Comparison of ENCODE assay signal across 1 cellular context in the genomic region with DNA sequence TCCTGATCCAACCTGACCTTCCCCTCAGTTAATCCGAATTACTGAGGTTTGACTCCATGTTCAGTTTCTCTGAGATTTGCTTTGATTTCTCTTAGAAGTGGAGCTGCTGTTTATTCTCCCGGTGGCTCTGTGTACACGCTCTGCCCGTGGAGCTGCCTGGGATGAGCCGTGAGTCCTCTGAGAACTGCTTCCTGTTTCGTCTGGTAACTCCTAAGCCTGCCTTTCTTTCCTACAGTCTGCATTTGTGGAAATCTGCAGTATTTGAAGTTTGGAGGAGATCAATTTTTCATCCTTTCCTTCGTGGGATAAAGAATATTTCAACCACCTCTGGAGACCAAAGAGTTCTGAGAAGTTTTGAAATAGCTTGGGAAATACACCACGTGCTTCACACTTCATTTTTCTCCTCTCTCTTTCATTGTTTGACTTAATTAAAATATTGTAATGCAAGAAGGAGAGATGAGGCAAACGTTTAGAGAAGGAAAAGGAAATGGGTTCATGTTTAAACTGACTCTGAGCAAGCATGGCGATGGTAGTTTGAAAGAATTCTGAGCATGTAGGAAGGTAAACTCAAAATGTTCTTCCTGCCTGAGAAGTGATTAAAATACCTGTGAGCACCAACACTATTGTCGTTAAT.
TF ChIP-seq lines count a peak whose summit lies in the region.

No MANE protein-coding gene starts in this region.

TF ChIP-seq in HepG2, 621 proteins besides CTCF, POLR2A, EP300 and RAD21 (continued from another document and continues in another):
- TF ChIP-seq ZNF431 (CRISPR knock-in tag; IDR thresholded peaks at IDR 0.05; ENCODE audit: borderline replicate concordance, low read depth): no peak
- no peak for TF ChIP-seq SETDB1 (CRISPR knock-in tag; IDR thresholded peaks at IDR 0.05; ENCODE audit: borderline replicate concordance)
- TF ChIP-seq, protein P1, sequence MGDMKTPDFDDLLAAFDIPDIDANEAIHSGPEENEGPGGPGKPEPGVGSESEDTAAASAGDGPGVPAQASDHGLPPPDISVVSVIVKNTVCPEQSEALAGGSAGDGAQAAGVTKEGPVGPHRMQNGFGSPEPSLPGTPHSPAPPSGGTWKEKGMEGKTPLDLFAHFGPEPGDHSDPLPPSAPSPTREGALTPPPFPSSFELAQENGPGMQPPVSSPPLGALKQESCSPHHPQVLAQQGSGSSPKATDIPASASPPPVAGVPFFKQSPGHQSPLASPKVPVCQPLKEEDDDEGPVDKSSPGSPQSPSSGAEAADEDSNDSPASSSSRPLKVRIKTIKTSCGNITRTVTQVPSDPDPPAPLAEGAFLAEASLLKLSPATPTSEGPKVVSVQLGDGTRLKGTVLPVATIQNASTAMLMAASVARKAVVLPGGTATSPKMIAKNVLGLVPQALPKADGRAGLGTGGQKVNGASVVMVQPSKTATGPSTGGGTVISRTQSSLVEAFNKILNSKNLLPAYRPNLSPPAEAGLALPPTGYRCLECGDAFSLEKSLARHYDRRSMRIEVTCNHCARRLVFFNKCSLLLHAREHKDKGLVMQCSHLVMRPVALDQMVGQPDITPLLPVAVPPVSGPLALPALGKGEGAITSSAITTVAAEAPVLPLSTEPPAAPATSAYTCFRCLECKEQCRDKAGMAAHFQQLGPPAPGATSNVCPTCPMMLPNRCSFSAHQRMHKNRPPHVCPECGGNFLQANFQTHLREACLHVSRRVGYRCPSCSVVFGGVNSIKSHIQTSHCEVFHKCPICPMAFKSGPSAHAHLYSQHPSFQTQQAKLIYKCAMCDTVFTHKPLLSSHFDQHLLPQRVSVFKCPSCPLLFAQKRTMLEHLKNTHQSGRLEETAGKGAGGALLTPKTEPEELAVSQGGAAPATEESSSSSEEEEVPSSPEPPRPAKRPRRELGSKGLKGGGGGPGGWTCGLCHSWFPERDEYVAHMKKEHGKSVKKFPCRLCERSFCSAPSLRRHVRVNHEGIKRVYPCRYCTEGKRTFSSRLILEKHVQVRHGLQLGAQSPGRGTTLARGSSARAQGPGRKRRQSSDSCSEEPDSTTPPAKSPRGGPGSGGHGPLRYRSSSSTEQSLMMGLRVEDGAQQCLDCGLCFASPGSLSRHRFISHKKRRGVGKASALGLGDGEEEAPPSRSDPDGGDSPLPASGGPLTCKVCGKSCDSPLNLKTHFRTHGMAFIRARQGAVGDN (CRISPR knock-in tag; IDR thresholded peaks at IDR 0.05): no peak
- no peak for TF ChIP-seq FOXC1 (CRISPR knock-in tag; IDR thresholded peaks at IDR 0.05; ENCODE audit: borderline replicate concordance)
- TF ChIP-seq RORA (CRISPR knock-in tag; IDR thresholded peaks at IDR 0.05): no peak
- no peak for TF ChIP-seq ARHGAP35 (CRISPR knock-in tag; IDR thresholded peaks at IDR 0.05; ENCODE audit: borderline replicate concordance)
- TF ChIP-seq TCF7 (IDR thresholded peaks at IDR 0.05; ENCODE audit: low read depth): peak; percentile 64; the same call in 1 of the 2 replicates
- TF ChIP-seq, protein P2, sequence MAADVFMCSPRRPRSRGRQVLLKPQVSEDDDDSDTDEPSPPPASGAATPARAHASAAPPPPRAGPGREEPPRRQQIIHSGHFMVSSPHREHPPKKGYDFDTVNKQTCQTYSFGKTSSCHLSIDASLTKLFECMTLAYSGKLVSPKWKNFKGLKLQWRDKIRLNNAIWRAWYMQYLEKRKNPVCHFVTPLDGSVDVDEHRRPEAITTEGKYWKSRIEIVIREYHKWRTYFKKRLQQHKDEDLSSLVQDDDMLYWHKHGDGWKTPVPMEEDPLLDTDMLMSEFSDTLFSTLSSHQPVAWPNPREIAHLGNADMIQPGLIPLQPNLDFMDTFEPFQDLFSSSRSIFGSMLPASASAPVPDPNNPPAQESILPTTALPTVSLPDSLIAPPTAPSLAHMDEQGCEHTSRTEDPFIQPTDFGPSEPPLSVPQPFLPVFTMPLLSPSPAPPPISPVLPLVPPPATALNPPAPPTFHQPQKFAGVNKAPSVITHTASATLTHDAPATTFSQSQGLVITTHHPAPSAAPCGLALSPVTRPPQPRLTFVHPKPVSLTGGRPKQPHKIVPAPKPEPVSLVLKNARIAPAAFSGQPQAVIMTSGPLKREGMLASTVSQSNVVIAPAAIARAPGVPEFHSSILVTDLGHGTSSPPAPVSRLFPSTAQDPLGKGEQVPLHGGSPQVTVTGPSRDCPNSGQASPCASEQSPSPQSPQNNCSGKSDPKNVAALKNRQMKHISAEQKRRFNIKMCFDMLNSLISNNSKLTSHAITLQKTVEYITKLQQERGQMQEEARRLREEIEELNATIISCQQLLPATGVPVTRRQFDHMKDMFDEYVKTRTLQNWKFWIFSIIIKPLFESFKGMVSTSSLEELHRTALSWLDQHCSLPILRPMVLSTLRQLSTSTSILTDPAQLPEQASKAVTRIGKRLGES (CRISPR knock-in tag; IDR thresholded peaks at IDR 0.05; ENCODE audit: borderline replicate concordance): no peak
- no peak for TF ChIP-seq U2AF2 (IDR thresholded peaks at IDR 0.05; ENCODE audit: low read depth, low read length)
- TF ChIP-seq PRMT3 (CRISPR knock-in tag; IDR thresholded peaks at IDR 0.05; ENCODE audit: borderline replicate concordance, low read depth): no peak
- TF ChIP-seq ZEB1 (IDR thresholded peaks at IDR 0.05; ENCODE audit: insufficient replicate concordance, low read depth): no peak
- TF ChIP-seq CENPT (CRISPR knock-in tag; IDR thresholded peaks at IDR 0.05; ENCODE audit: low read depth): no peak
- TF ChIP-seq, protein P3, sequence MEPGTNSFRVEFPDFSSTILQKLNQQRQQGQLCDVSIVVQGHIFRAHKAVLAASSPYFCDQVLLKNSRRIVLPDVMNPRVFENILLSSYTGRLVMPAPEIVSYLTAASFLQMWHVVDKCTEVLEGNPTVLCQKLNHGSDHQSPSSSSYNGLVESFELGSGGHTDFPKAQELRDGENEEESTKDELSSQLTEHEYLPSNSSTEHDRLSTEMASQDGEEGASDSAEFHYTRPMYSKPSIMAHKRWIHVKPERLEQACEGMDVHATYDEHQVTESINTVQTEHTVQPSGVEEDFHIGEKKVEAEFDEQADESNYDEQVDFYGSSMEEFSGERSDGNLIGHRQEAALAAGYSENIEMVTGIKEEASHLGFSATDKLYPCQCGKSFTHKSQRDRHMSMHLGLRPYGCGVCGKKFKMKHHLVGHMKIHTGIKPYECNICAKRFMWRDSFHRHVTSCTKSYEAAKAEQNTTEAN (CRISPR knock-in tag; conservative IDR thresholded peaks at IDR 0.05): no peak
- TF ChIP-seq ZNF282 (IDR thresholded peaks at IDR 0.05; ENCODE audit: partially characterized antibody): no peak
- TF ChIP-seq GATAD2A (CRISPR knock-in tag; IDR thresholded peaks at IDR 0.05): peak; percentile 53; the same call in 1 of the 2 replicates
- no peak for TF ChIP-seq ZNF496 (CRISPR knock-in tag; IDR thresholded peaks at IDR 0.05; ENCODE audit: insufficient replicate concordance)
- TF ChIP-seq, protein P4, sequence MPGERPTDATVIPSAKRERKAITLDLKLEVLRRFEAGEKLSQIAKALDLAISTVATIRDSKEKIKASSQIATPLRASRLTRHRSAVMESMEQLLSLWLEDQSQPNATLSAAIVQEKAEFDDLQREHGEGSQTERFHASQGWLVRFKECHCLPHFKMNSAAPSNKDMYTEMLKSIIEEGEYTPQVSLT (CRISPR knock-in tag; IDR thresholded peaks at IDR 0.05; ENCODE audit: borderline replicate concordance, low read depth): no peak
- TF ChIP-seq, protein P5, sequence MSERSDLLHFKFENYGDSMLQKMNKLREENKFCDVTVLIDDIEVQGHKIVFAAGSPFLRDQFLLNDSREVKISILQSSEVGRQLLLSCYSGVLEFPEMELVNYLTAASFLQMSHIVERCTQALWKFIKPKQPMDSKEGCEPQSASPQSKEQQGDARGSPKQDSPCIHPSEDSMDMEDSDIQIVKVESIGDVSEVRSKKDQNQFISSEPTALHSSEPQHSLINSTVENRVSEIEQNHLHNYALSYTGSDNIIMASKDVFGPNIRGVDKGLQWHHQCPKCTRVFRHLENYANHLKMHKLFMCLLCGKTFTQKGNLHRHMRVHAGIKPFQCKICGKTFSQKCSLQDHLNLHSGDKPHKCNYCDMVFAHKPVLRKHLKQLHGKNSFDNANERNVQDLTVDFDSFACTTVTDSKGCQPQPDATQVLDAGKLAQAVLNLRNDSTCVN (CRISPR knock-in tag; IDR thresholded peaks at IDR 0.05; ENCODE audit: borderline replicate concordance): no peak
- 0 out of 2 replicates have a peak, but pooled peaks have one; percentile 50 for TF ChIP-seq KLF11 (CRISPR knock-in tag; IDR thresholded peaks at IDR 0.05)
- TF ChIP-seq, protein P6, sequence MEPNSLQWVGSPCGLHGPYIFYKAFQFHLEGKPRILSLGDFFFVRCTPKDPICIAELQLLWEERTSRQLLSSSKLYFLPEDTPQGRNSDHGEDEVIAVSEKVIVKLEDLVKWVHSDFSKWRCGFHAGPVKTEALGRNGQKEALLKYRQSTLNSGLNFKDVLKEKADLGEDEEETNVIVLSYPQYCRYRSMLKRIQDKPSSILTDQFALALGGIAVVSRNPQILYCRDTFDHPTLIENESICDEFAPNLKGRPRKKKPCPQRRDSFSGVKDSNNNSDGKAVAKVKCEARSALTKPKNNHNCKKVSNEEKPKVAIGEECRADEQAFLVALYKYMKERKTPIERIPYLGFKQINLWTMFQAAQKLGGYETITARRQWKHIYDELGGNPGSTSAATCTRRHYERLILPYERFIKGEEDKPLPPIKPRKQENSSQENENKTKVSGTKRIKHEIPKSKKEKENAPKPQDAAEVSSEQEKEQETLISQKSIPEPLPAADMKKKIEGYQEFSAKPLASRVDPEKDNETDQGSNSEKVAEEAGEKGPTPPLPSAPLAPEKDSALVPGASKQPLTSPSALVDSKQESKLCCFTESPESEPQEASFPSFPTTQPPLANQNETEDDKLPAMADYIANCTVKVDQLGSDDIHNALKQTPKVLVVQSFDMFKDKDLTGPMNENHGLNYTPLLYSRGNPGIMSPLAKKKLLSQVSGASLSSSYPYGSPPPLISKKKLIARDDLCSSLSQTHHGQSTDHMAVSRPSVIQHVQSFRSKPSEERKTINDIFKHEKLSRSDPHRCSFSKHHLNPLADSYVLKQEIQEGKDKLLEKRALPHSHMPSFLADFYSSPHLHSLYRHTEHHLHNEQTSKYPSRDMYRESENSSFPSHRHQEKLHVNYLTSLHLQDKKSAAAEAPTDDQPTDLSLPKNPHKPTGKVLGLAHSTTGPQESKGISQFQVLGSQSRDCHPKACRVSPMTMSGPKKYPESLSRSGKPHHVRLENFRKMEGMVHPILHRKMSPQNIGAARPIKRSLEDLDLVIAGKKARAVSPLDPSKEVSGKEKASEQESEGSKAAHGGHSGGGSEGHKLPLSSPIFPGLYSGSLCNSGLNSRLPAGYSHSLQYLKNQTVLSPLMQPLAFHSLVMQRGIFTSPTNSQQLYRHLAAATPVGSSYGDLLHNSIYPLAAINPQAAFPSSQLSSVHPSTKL (CRISPR knock-in tag; IDR thresholded peaks at IDR 0.05): peak; percentile 49
- no peak for TF ChIP-seq THYN1 (CRISPR knock-in tag; IDR thresholded peaks at IDR 0.05; ENCODE audit: borderline replicate concordance, low read depth)
- TF ChIP-seq, protein P7, sequence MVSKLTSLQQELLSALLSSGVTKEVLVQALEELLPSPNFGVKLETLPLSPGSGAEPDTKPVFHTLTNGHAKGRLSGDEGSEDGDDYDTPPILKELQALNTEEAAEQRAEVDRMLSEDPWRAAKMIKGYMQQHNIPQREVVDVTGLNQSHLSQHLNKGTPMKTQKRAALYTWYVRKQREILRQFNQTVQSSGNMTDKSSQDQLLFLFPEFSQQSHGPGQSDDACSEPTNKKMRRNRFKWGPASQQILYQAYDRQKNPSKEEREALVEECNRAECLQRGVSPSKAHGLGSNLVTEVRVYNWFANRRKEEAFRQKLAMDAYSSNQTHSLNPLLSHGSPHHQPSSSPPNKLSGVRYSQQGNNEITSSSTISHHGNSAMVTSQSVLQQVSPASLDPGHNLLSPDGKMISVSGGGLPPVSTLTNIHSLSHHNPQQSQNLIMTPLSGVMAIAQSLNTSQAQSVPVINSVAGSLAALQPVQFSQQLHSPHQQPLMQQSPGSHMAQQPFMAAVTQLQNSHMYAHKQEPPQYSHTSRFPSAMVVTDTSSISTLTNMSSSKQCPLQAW (CRISPR knock-in tag; IDR thresholded peaks at IDR 0.05): no peak
- no peak for TF ChIP-seq ZNF709 (CRISPR knock-in tag; IDR thresholded peaks at IDR 0.05)
- no peak for TF ChIP-seq ZNF224 (CRISPR knock-in tag; IDR thresholded peaks at IDR 0.05)
- no peak for TF ChIP-seq AHR (CRISPR knock-in tag; IDR thresholded peaks at IDR 0.05)
- peak; percentile 19; the same call in 1 of the 2 replicates for TF ChIP-seq FOXO1 (CRISPR knock-in tag; IDR thresholded peaks at IDR 0.05)
- no peak for TF ChIP-seq KLF15 (CRISPR knock-in tag; IDR thresholded peaks at IDR 0.05; ENCODE audit: borderline replicate concordance)
- no peak for TF ChIP-seq CEBPG (CRISPR knock-in tag; IDR thresholded peaks at IDR 0.05)
- no peak for TF ChIP-seq ZNF354B (CRISPR knock-in tag; IDR thresholded peaks at IDR 0.05)
- TF ChIP-seq ZMYM4 (CRISPR knock-in tag; IDR thresholded peaks at IDR 0.05): no peak
- no peak for TF ChIP-seq ARNT2 (CRISPR knock-in tag; IDR thresholded peaks at IDR 0.05; ENCODE audit: low read depth)
- 0 out of 2 replicates have a peak, but pooled peaks have one; percentile 30 for TF ChIP-seq MEIS1 (CRISPR knock-in tag; IDR thresholded peaks at IDR 0.05; ENCODE audit: borderline replicate concordance)
- TF ChIP-seq ZNF761 (CRISPR knock-in tag; conservative IDR thresholded peaks at IDR 0.05): no peak
- TF ChIP-seq ZNF747 (CRISPR knock-in tag; IDR thresholded peaks at IDR 0.05; ENCODE audit: borderline replicate concordance): no peak
- no peak for TF ChIP-seq YY1 (IDR thresholded peaks at IDR 0.05; ENCODE audit: insufficient read depth, insufficient replicate concordance, low read depth, low read length)
- peak; percentile 70; the same call in 1 of the 2 replicates for TF ChIP-seq ZNF629 (CRISPR knock-in tag; conservative IDR thresholded peaks at IDR 0.05)
- no peak for TF ChIP-seq ZNF558 (CRISPR knock-in tag; IDR thresholded peaks at IDR 0.05; ENCODE audit: borderline replicate concordance)
- TF ChIP-seq POLR2AphosphoS2 (IDR thresholded peaks at IDR 0.05; ENCODE audit: low read depth, low read length): no peak
- TF ChIP-seq ZSCAN22 (CRISPR knock-in tag; IDR thresholded peaks at IDR 0.05): no peak
- no peak for TF ChIP-seq ZNF678 (CRISPR knock-in tag; IDR thresholded peaks at IDR 0.05)
- no peak for TF ChIP-seq ZNF614 (CRISPR knock-in tag; IDR thresholded peaks at IDR 0.05; ENCODE audit: borderline replicate concordance)
- no peak for TF ChIP-seq XRCC5 (optimal IDR thresholded peaks at IDR 0.05; ENCODE audit: low read length)
- no peak for TF ChIP-seq ZNF256 (CRISPR knock-in tag; conservative IDR thresholded peaks at IDR 0.05)
- no peak for TF ChIP-seq CCDC6 (CRISPR knock-in tag; IDR thresholded peaks at IDR 0.05)
- no peak for TF ChIP-seq ZNF329 (CRISPR knock-in tag; IDR thresholded peaks at IDR 0.05; ENCODE audit: low read depth)
- TF ChIP-seq TAF15 (IDR thresholded peaks at IDR 0.05; ENCODE audit: low read depth, low read length, poor library complexity, severe bottlenecking): no peak
- no peak for TF ChIP-seq NR1H2 (CRISPR knock-in tag; IDR thresholded peaks at IDR 0.05; ENCODE audit: borderline replicate concordance, low read depth)
- no peak for TF ChIP-seq ZMYM3 (CRISPR knock-in tag; IDR thresholded peaks at IDR 0.05)
- no peak for TF ChIP-seq MLLT10 (CRISPR knock-in tag; IDR thresholded peaks at IDR 0.05)
- TF ChIP-seq, protein P8, sequence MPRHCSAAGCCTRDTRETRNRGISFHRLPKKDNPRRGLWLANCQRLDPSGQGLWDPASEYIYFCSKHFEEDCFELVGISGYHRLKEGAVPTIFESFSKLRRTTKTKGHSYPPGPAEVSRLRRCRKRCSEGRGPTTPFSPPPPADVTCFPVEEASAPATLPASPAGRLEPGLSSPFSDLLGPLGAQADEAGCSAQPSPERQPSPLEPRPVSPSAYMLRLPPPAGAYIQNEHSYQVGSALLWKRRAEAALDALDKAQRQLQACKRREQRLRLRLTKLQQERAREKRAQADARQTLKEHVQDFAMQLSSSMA (CRISPR knock-in tag; IDR thresholded peaks at IDR 0.05): no peak
- no peak for TF ChIP-seq BRCA1 (CRISPR knock-in tag; IDR thresholded peaks at IDR 0.05)
